In the genomic region with DNA sequence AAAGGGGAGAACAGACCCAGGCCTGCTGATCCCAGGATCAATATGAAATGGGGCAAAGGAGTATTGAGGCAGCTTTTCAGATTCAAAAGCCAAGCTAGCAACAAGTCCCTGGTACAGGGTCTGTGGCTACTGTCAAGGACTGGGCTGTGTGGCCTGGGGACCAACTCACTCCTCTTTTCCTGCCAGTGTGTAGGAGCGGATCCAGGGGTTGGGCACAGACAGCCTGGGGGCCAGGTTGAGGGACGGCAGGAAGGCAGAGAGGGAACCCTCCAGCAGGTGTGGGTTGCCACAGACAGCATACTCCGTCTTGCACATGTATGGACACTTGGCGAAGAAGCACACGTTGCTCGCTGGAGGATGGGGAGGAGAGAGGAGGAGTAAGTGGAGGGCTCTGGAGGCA, we compare ENCODE assay signal across 13 cellular contexts. TPM values are rescaled to one million over a fixed set of nuclear protein-coding genes. Genes with fewer than 3 reads are reported as not detected.
"Had no signal": no experiment of that assay in that cellular context is flagged by ENCODE, and none has a peak within 500 bp of the region (broad histone marks: within the 10 kb centered on the region; RNA-seq: fewer than 3 reads in every experiment).

No MANE protein-coding gene starts in this region.

- H3K27me3 Mint-ChIP-seq: T-cell had no signal

- H3K9me3 ChIP-seq: colonic mucosa, prostate gland had no signal

- ATAC-seq: sciatic nerve, T-cell had no signal

- H3K9me3 Mint-ChIP-seq: activated naive CD4-positive, alpha-beta T cell treated with anti-CD3 and anti-CD28 coated beads, Interleukin-2, amount 10 ng/mL, durations not matched to agents 7 days and 5 days had no signal

- H3K4me3 Mint-ChIP-seq: activated naive CD4-positive, alpha-beta T cell treated with anti-CD3 and anti-CD28 coated beads, Interleukin-2, amount 10 ng/mL, durations not matched to agents 7 days and 5 days; nephron progenitor cell; T-cell had no signal

- H3K4me1 Mint-ChIP-seq: activated naive CD4-positive, alpha-beta T cell treated with anti-CD3 and anti-CD28 coated beads, Interleukin-2, amount 10 ng/mL, durations not matched to agents 7 days and 5 days; nephron progenitor cell had no signal

- H3K27me3 ChIP-seq: colonic mucosa had no signal

- H3K27ac ChIP-seq: colonic mucosa, prostate gland had no signal

- H3K4me1 ChIP-seq: colonic mucosa, prostate gland had no signal

- H3K4me3 ChIP-seq: colonic mucosa, left ventricle myocardium inferior, prostate gland had no signal

- H3K27ac Mint-ChIP-seq: T-cell had no signal

- DNase-seq: activated CD4-positive, CD25-positive, alpha-beta regulatory T cell treated with anti-CD3 and anti-CD28 coated beads, Interleukin-2, amount 50 U/mL, for 72 hours; activated naive CD4-positive, alpha-beta T cell treated with anti-CD3 and anti-CD28 coated beads, Interleukin-2, amount 10 ng/mL, durations not matched to agents 7 days and 5 days; amniotic stem cell; caudate nucleus; colonic mucosa; islet precursor cell; left ventricle myocardium inferior; nephron progenitor cell; T-cell; T1000 had no signal

- H3K36me3 ChIP-seq: colonic mucosa, prostate gland had no signal

RNA-seq across cellular contexts. Expression of gene FAM20A, which starts 59.4 kb away (rescaled TPM):
- total RNA-seq: SK-MEL-5 had no signal
